In the genomic region with DNA sequence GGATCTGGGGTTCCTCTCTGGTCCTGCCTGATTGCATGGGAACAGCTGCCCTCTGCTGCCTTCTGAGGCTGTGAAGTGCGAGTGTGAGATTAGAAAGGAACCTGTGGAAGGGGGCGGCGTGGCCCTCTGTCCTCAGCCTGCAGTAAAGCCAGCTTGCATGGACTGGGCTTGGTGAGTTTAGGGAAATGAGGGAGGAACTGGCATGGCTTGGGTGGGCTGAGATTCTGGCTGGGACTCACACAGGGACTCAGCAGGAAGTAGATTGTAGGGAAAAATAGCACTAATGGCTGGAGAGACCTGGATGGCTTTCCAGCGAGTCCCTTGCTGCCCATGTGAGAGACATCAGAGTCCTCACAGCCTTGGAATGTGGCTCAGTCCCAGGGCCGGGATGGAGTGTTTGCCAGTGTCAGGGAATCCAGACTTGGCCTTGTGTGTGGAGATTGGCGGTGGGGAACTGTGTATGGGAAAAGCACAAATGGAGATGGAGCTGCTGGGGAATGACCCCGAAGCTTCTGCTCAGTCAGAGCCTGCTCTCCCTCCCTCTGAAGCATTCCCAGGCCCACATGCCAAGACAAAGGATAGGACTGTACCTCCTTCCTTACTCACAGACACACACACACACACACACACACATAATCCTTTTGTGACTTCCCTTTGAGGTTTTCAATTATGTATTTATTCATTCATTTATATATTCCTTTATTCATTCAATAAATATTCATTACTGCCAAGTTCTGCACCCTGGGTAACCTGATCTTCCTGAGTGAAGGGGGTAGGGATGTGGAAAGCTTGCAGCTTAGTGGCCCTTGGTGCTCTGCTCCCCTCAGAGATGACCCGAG, we compare ENCODE assay signal across 12 cellular contexts.
DNase-seq lines count a peak whose midpoint lies in the region; ATAC-seq and TF ChIP-seq lines count a peak whose summit lies in the region.
"Had no signal": no experiment of that assay in that cellular context is flagged by ENCODE, and none has a peak within 500 bp of the region (broad histone marks: within the 10 kb centered on the region; RNA-seq: fewer than 3 reads in every experiment).

No MANE protein-coding gene starts in this region.

- peaks cover 4% of the 10 kb centered on the region for H3K4me1 ChIP-seq in cardiac muscle cell (ENCODE audit: low read depth)
- no peaks in the 10 kb centered on the region for H3K4me1 ChIP-seq in naive thymus-derived CD4-positive, alpha-beta T cell (ENCODE audit: control insufficient read depth in 2 of 2, insufficient read depth in 2 of 2, low read length in 2 of 2)

- H3K27me3 ChIP-seq in cardiac muscle cell: no peaks in the 10 kb centered on the region
- no peaks in the 10 kb centered on the region for H3K27me3 ChIP-seq in naive thymus-derived CD4-positive, alpha-beta T cell (ENCODE audit: control insufficient read depth in 2 of 2, insufficient read depth in 2 of 2, low read length in 2 of 2)

- CTCF ChIA-PET in naive thymus-derived CD4-positive, alpha-beta T cell (lab: Charles Lee): no interaction called here

- no peak for TF ChIP-seq CTCF in cardiac muscle cell (IDR thresholded peaks at IDR 0.05; ENCODE audit: low read depth, low read length)
- no peak for TF ChIP-seq CTCF in nephron progenitor cell (IDR thresholded peaks at IDR 0.05)

- DNase-seq in GM04504 (ENCODE audit: low read depth) (peak; percentile 34), NCI-H69 (lab: John Stamatoyannopoulos, UW) (peak; percentile 45), cardiac muscle cell (ENCODE audit: low read depth in 1 of 2, low spot score in 1 of 2) (peak; percentile 31 to 40), nephron progenitor cell (peak; percentile 23), NCI-H1105 treated with DMSO at 0.1 percent for 48 hours (lab: John Stamatoyannopoulos, UW) (no peak), DMS153 (lab: John Stamatoyannopoulos, UW) (no peak)
- no peak for DNase-seq in naive thymus-derived CD4-positive, alpha-beta T cell
- no peak for DNase-seq in stimulated activated CD8-positive, alpha-beta memory T cell treated with anti-CD3 and anti-CD28 coated beads, Interleukin-4, amount 100 ng/mL, for 48 hours
- DNase-seq: activated B cell treated with CpG ODN at 0.5 μM for 24 hours; NCI-H1930; stimulated activated CD4-positive, alpha-beta T cell treated with anti-CD3 and anti-CD28 coated beads, Interleukin-2, amount 100 ng/mL, for 48 hours; substantia nigra had no signal

- H3K36me3 Mint-ChIP-seq in nephron progenitor cell (ENCODE audit: low read depth): no peaks in the 10 kb centered on the region
- no peaks in the 10 kb centered on the region for H3K36me3 Mint-ChIP-seq in naive thymus-derived CD4-positive, alpha-beta T cell

- H3K4me3 Mint-ChIP-seq in nephron progenitor cell: no peak overlapping the region
- no peak overlapping the region for H3K4me3 Mint-ChIP-seq in naive thymus-derived CD4-positive, alpha-beta T cell
- H3K4me3 Mint-ChIP-seq: activated B cell treated with CpG ODN at 0.5 μM for 24 hours had no signal

- no peak overlapping the region for H3K4me3 ChIP-seq in cardiac muscle cell
- H3K4me3 ChIP-seq in naive thymus-derived CD4-positive, alpha-beta T cell (ENCODE audit: low read length): no peak overlapping the region

- no peaks in the 10 kb centered on the region for H3K9me3 Mint-ChIP-seq in nephron progenitor cell
- H3K9me3 Mint-ChIP-seq in naive thymus-derived CD4-positive, alpha-beta T cell: no peaks in the 10 kb centered on the region
- H3K9me3 Mint-ChIP-seq: activated B cell treated with CpG ODN at 0.5 μM for 24 hours had no signal

- intact Hi-C loops in naive thymus-derived CD4-positive, alpha-beta T cell (cut with micrococcal nuclease): no loop called here

- peaks cover 3% of the 10 kb centered on the region for H3K27me3 Mint-ChIP-seq in nephron progenitor cell (ENCODE audit: low read depth, poor library complexity)
- peaks cover 0 to 29% (median 0%) of the 10 kb centered on the region in 5 donors for H3K27me3 Mint-ChIP-seq in naive thymus-derived CD4-positive, alpha-beta T cell

- no peaks in the 10 kb centered on the region for H3K36me3 ChIP-seq in cardiac muscle cell
- no peaks in the 10 kb centered on the region for H3K36me3 ChIP-seq in naive thymus-derived CD4-positive, alpha-beta T cell (ENCODE audit: control insufficient read depth in 2 of 3, insufficient read depth in 3 of 3, low read length in 3 of 3)

- no peaks in the 10 kb centered on the region for H3K9me3 ChIP-seq in cardiac muscle cell (ENCODE audit: low read depth)
- no peaks in the 10 kb centered on the region for H3K9me3 ChIP-seq in naive thymus-derived CD4-positive, alpha-beta T cell (ENCODE audit: control insufficient read depth in 2 of 3, low read length in 3 of 3)

- POLR2A ChIA-PET in naive thymus-derived CD4-positive, alpha-beta T cell (lab: Charles Lee): no interaction called here

- no peak for ATAC-seq in naive thymus-derived CD4-positive, alpha-beta T cell

- peak overlapping the region; percentile 95 for H3K27ac Mint-ChIP-seq in nephron progenitor cell
- no peak overlapping the region for H3K27ac Mint-ChIP-seq in naive thymus-derived CD4-positive, alpha-beta T cell
- H3K27ac Mint-ChIP-seq: activated B cell treated with CpG ODN at 0.5 μM for 24 hours had no signal

- peak overlapping the region; percentile 26 for H3K27ac ChIP-seq in cardiac muscle cell
- H3K27ac ChIP-seq in naive thymus-derived CD4-positive, alpha-beta T cell (ENCODE audit: low read depth, low read length): no peak overlapping the region

- peaks cover 71% of the 10 kb centered on the region for H3K4me1 Mint-ChIP-seq in nephron progenitor cell
- no peaks in the 10 kb centered on the region for H3K4me1 Mint-ChIP-seq in naive thymus-derived CD4-positive, alpha-beta T cell
- H3K4me1 Mint-ChIP-seq: activated B cell treated with CpG ODN at 0.5 μM for 24 hours had no signal

Comparison
In these comparisons a context has a peak if more than half of its experiments do, and no peak if none do; other contexts are left out.
1. DNase-seq: peak in GM04504 (single experiment), NCI-H69 (single experiment), cardiac muscle cell (2 of 2) and nephron progenitor cell (single experiment); none in NCI-H1105 treated with DMSO at 0.1 percent for 48 hours (single experiment), DMS153 (single experiment), naive thymus-derived CD4-positive, alpha-beta T cell (0 of 9) and stimulated activated CD8-positive, alpha-beta memory T cell treated with anti-CD3 and anti-CD28 coated beads, Interleukin-4, amount 100 ng/mL, for 48 hours (single experiment).